17 cellular contexts compared by ENCODE assay signal in genomic region chr12:601976-602699, GRCh38.
"Had no signal": no experiment of that assay in that cellular context is flagged by ENCODE, and none has a peak within 500 bp of the region (broad histone marks: within the 10 kb centered on the region; RNA-seq: fewer than 3 reads in every experiment).

No MANE protein-coding gene starts in this region.

- H3K4me1 ChIP-seq: breast epithelium, uterus had no signal

- H3K36me3 ChIP-seq: ascending aorta, breast epithelium, gastrocnemius medialis, heart left ventricle, ovary, uterus had no signal

- ATAC-seq: activated CD8-positive, alpha-beta memory T cell treated with anti-CD3 and anti-CD28 coated beads, Interleukin-2, amount 10 ng/mL, durations not matched to agents 7 days and 5 days; gastrocnemius medialis; heart left ventricle; left colon; stimulated activated memory B cell treated with anti-CD40 and anti-IgM and Interleukin-4, amounts not matched to agents 10 μg/mL and 1 μg/mL and 100 μg/mL, for 72 hours had no signal

- DNase-seq: activated CD4-positive, alpha-beta T cell treated with anti-CD3 and anti-CD28 coated beads, Interleukin-2, amount 50 U/mL, for 4 hours; activated CD4-positive, CD25-positive, alpha-beta regulatory T cell treated with anti-CD3 and anti-CD28 coated beads, Interleukin-2, amount 50 U/mL, for 72 hours; activated CD8-positive, alpha-beta memory T cell treated with anti-CD3 and anti-CD28 coated beads, Interleukin-2, amount 10 ng/mL, durations not matched to agents 7 days and 5 days; activated naive CD4-positive, alpha-beta T cell treated with anti-CD3 and anti-CD28 coated beads, Interleukin-2, amount 10 ng/mL, durations not matched to agents 7 days and 5 days; activated T-cell treated with anti-CD3 and anti-CD28 coated beads, Interleukin-2, amount 50 U/mL, for 1 hour; effector memory CD4-positive, alpha-beta T cell; gastrocnemius medialis; left colon; mammary epithelial cell; ovary; stimulated activated CD4-positive, alpha-beta T cell treated with anti-CD3 and anti-CD28 coated beads, Interleukin-2, amount 100 ng/mL, for 48 hours; T-helper 9 cell; uterus had no signal

- H3K9me3 ChIP-seq: ascending aorta, breast epithelium, gastrocnemius medialis, heart left ventricle, ovary, uterus had no signal

- H3K27ac ChIP-seq: ascending aorta, breast epithelium, gastrocnemius medialis, heart left ventricle, ovary, uterus had no signal

- H3K27me3 ChIP-seq: ascending aorta, breast epithelium, gastrocnemius medialis, heart left ventricle, ovary, uterus had no signal

- H3K4me3 ChIP-seq: ascending aorta, breast epithelium, gastrocnemius medialis, heart left ventricle, ovary, uterus had no signal
